In genomic region chr18:2978208-2978607, GRCh38 we compare ENCODE assay signal across 9 cellular contexts. TPM values are rescaled to one million over a fixed set of nuclear protein-coding genes. Genes with fewer than 3 reads are reported as not detected.
DNase-seq lines count a peak whose midpoint lies in the region; ATAC-seq and TF ChIP-seq lines count a peak whose summit lies in the region.
"Had no signal": no experiment of that assay in that cellular context is flagged by ENCODE, and none has a peak within 500 bp of the region (broad histone marks: within the 10 kb centered on the region; RNA-seq: fewer than 3 reads in every experiment).

No MANE protein-coding gene starts in this region.

- H3K4me1 ChIP-seq in CD8-positive, alpha-beta memory T cell (ENCODE audit: insufficient read depth, low read length) = peaks cover 76% of the 10 kb centered on the region
- peaks cover 50 to 54% of the 10 kb centered on the region in 2 experiments for H3K4me1 ChIP-seq in neutrophil (ENCODE audit: control insufficient read depth in 1 of 2, insufficient read depth in 1 of 2, low read depth in 1 of 2, low read length in 1 of 2)

- no peaks in the 10 kb centered on the region for H3K27me3 Mint-ChIP-seq in CD8-positive, alpha-beta memory T cell
- peaks cover 2% of the 10 kb centered on the region for H3K27me3 Mint-ChIP-seq in endothelial cell (ENCODE audit: unreplicated experiment)

- no peaks in the 10 kb centered on the region for H3K27me3 ChIP-seq in CD8-positive, alpha-beta memory T cell (ENCODE audit: insufficient read depth, low read length, poor library complexity, severe bottlenecking)
- H3K27me3 ChIP-seq in neutrophil = no peaks in the 10 kb centered on the region

- peak overlapping the region; percentile 75 to 92 (median 87) for H3K4me3 Mint-ChIP-seq in CD8-positive, alpha-beta memory T cell
- no peak overlapping the region for H3K4me3 Mint-ChIP-seq in endothelial cell (ENCODE audit: unreplicated experiment)

- H3K27ac Mint-ChIP-seq in CD8-positive, alpha-beta memory T cell = peak overlapping the region; percentile 78 to 99 (median 96)
- no peak overlapping the region for H3K27ac Mint-ChIP-seq in endothelial cell (ENCODE audit: unreplicated experiment)

- POLR2A ChIA-PET in CD8-positive, alpha-beta memory T cell (lab: Charles Lee) = interaction anchor here (1.2 to 3.1 kb wide), 4 partner anchors 9 to 19 kb away, joined by 3 to 22 read pairs (median 13); no protein-coding TSS in a partner anchor

- H3K36me3 Mint-ChIP-seq in CD8-positive, alpha-beta memory T cell = peaks cover 0 to 47% (median 17%) of the 10 kb centered on the region in 3 donors
- peaks cover 3% of the 10 kb centered on the region for H3K36me3 Mint-ChIP-seq in endothelial cell (ENCODE audit: low read depth, unreplicated experiment)

- no peaks in the 10 kb centered on the region for H3K36me3 ChIP-seq in CD8-positive, alpha-beta memory T cell (ENCODE audit: insufficient read depth, low read length)
- no peaks in the 10 kb centered on the region for H3K36me3 ChIP-seq in neutrophil

- TF ChIP-seq CTCF in neutrophil (IDR thresholded peaks at IDR 0.05) = no peak
- no peak for TF ChIP-seq CTCF in endothelial cell (IDR thresholded peaks at IDR 0.05; ENCODE audit: unreplicated experiment)

- DNase-seq in CD8-positive, alpha-beta memory T cell = no peak
- DNase-seq in astrocyte of the hippocampus (ENCODE audit: low read depth, low spot score) = peak; percentile 54
- no peak for DNase-seq in endothelial cell (ENCODE audit: low spot score)
- no peak for DNase-seq in DMS79 (lab: John Stamatoyannopoulos, UW)
- DNase-seq: NCI-H1048 had no signal

- CTCF ChIA-PET in CD8-positive, alpha-beta memory T cell (lab: Charles Lee) = interaction anchor here (2.0 to 5.1 kb wide), 5 partner anchors 16 to 268 kb away, joined by 6 to 55 read pairs (median 9); no protein-coding TSS in a partner anchor

- H3K4me3 ChIP-seq in CD8-positive, alpha-beta memory T cell (ENCODE audit: low read length) = peak overlapping the region; percentile 63
- H3K4me3 ChIP-seq in neutrophil (ENCODE audit: low read depth in 1 of 2, low read length in 1 of 2) = no peak overlapping the region

- H3K9me3 Mint-ChIP-seq in CD8-positive, alpha-beta memory T cell = no peaks in the 10 kb centered on the region
- H3K9me3 Mint-ChIP-seq in endothelial cell (ENCODE audit: unreplicated experiment) = no peaks in the 10 kb centered on the region

- H3K27ac ChIP-seq in CD8-positive, alpha-beta memory T cell (ENCODE audit: low read depth, low read length) = peak overlapping the region; percentile 5
- H3K27ac ChIP-seq in neutrophil = peak overlapping the region; percentile 84

- H3K4me1 Mint-ChIP-seq in CD8-positive, alpha-beta memory T cell = peaks cover 70 to 95% (median 94%) of the 10 kb centered on the region in 3 donors
- H3K4me1 Mint-ChIP-seq in endothelial cell (ENCODE audit: unreplicated experiment) = peaks cover 13% of the 10 kb centered on the region

- peak; percentile 52 for ATAC-seq in HG02884 (IDR thresholded peaks at IDR 0.05; ENCODE audit: unreplicated experiment)
- no peak for ATAC-seq in HG02763 (IDR thresholded peaks at IDR 0.05; ENCODE audit: unreplicated experiment)
- ATAC-seq in GM21526 (IDR thresholded peaks at IDR 0.05; ENCODE audit: low FRiP score, unreplicated experiment) = no peak

- no peaks in the 10 kb centered on the region for H3K9me3 ChIP-seq in CD8-positive, alpha-beta memory T cell (ENCODE audit: low read length)
- H3K9me3 ChIP-seq in neutrophil = no peaks in the 10 kb centered on the region

RNA-seq across cellular contexts. Expression of gene LPIN2, which starts 34.7 kb away (rescaled TPM):
- total RNA-seq in CD8-positive, alpha-beta memory T cell = 10 to 100 TPM; 82.9 to 83.2 TPM
- polyA plus RNA-seq in CD8-positive, alpha-beta memory T cell = 68.6 TPM
- 26.1 TPM for total RNA-seq in endothelial cell (ENCODE audit: unreplicated experiment)
